14 cellular contexts compared by ENCODE assay signal in genomic region chr19:6817179-6817578, GRCh38. TPM values are rescaled to one million over a fixed set of nuclear protein-coding genes. Genes with fewer than 3 reads are reported as not detected.
"Had no signal": no experiment of that assay in that cellular context is flagged by ENCODE, and none has a peak within 500 bp of the region (broad histone marks: within the 10 kb centered on the region; RNA-seq: fewer than 3 reads in every experiment).

No MANE protein-coding gene starts in this region.

- ATAC-seq: activated T-cell treated with anti-CD3 and anti-CD28 coated beads, Interleukin-2, amount 50 U/mL, for 72 hours; left ventricle myocardium superior; sciatic nerve had no signal

- H3K4me1 ChIP-seq: esophagus muscularis mucosa, upper lobe of left lung had no signal

- H3K4me3 Mint-ChIP-seq: activated T-cell treated with anti-CD3 and anti-CD28 coated beads, Interleukin-2, amount 50 U/mL, for 72 hours had no signal

- H3K27ac Mint-ChIP-seq: activated T-cell treated with anti-CD3 and anti-CD28 coated beads, Interleukin-2, amount 50 U/mL, for 72 hours had no signal

- H3K36me3 ChIP-seq: esophagus muscularis mucosa, thoracic aorta had no signal

- H3K4me3 ChIP-seq: esophagus muscularis mucosa, smooth muscle cell, thoracic aorta, upper lobe of left lung had no signal

- DNase-seq: activated CD8-positive, alpha-beta memory T cell treated with anti-CD3 and anti-CD28 coated beads, Interleukin-2, amount 50 U/mL, for 4 hours; activated naive CD4-positive, alpha-beta T cell; activated T-cell treated with anti-CD3 and anti-CD28 coated beads, Interleukin-2, amount 50 U/mL, for 72 hours; cerebellar nuclear complex; cortex of kidney; left ventricle myocardium superior; stimulated activated CD4-positive, alpha-beta T cell treated with anti-CD3 and anti-CD28 coated beads, Interleukin-4, amount 100 ng/mL, for 1 hour; upper lobe of left lung had no signal

- H3K27ac ChIP-seq: esophagus muscularis mucosa, neutrophil, parathyroid adenoma, thoracic aorta, upper lobe of left lung had no signal

- H3K9ac ChIP-seq: parathyroid adenoma had no signal

- H3K27me3 ChIP-seq: neutrophil, upper lobe of left lung had no signal

RNA-seq across cellular contexts. Expression of gene VAV1, which starts 44.7 kb away (rescaled TPM):
- total RNA-seq: smooth muscle cell had no signal
- polyA plus RNA-seq: smooth muscle cell had no signal
